Comparison of ENCODE assay signal across 15 cellular contexts in genomic region chr10:119358140-119358512, GRCh38.
"Had no signal": no experiment of that assay in that cellular context is flagged by ENCODE, and none has a peak within 500 bp of the region (broad histone marks: within the 10 kb centered on the region; RNA-seq: fewer than 3 reads in every experiment).

No MANE protein-coding gene starts in this region.

- ATAC-seq: activated T-cell treated with anti-CD3 and anti-CD28 coated beads, Interleukin-2, amount 50 U/mL, for 72 hours; body of pancreas; esophagus mucosa; sciatic nerve had no signal

- H3K27ac ChIP-seq: body of pancreas, coronary artery had no signal

- H3K4me3 ChIP-seq: body of pancreas, coronary artery, spleen had no signal

- DNase-seq: activated CD4-positive, alpha-beta T cell treated with anti-CD3 and anti-CD28 coated beads, Interleukin-2, amount 10 ng/mL, durations not matched to agents 7 days and 5 days; activated CD8-positive, alpha-beta memory T cell treated with anti-CD3 and anti-CD28 coated beads, Interleukin-2, amount 50 U/mL, for 48 hours; activated gamma-delta T cell; activated T-cell treated with anti-CD3 and anti-CD28 coated beads, Interleukin-2, amount 50 U/mL, for 72 hours; amygdala; body of pancreas; central memory CD4-positive, alpha-beta T cell; hypothalamus; kidney; nephron progenitor cell; stimulated activated CD4-positive, alpha-beta T cell treated with anti-CD3 and anti-CD28 coated beads, Interleukin-1b, Interleukin-23, amount 100 ng/mL, for 48 hours had no signal

- H3K27me3 ChIP-seq: body of pancreas, spleen had no signal
